8 cellular contexts compared by ENCODE assay signal in the genomic region with DNA sequence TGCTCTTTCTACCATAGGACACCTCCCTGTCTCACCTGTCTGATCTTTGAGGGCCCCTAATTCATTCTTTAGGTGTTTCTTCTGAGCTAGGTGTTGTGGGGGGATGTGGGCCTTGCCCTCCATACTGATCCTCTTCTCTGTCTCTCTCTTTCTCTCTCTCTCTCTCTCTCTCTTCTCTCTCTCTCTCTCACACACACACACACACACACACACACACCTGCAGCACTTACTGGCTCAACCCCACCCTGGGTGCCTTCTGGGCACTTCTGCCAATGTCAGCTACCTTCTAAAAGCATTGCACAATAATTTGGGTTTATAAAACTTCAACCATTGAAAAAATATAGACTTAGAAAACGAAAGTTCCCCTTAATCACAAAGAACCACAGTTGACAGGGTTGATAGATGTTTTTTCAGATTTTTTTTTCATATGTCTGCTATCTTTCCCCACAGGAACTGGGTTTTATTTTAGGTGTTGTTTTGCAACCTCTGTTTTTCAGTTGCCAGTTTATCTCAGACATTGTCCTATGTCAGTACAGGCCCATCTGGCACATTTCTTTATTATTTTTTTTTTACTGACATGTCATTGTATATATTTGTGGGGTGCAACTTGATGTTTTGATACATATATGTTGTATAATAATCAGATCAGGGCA. TPM values are rescaled to one million over a fixed set of nuclear protein-coding genes. Genes with fewer than 3 reads are reported as not detected.
DNase-seq lines count a peak whose midpoint lies in the region; ATAC-seq lines count a peak whose summit lies in the region.

No MANE protein-coding gene starts in this region.

- ATAC-seq in HG02981 (IDR thresholded peaks at IDR 0.05; ENCODE audit: unreplicated experiment) (peak; percentile 19), HG02870 (IDR thresholded peaks at IDR 0.05; ENCODE audit: unreplicated experiment) (no peak)
- peak; percentile 29 to 47 for ATAC-seq in activated naive CD4-positive, alpha-beta T cell treated with anti-CD3 and anti-CD28 coated beads, Interleukin-2, amount 50 U/mL, for 72 hours

- peaks cover 41 to 71% (median 67%) of the 10 kb centered on the region in 10 experiments for H3K4me1 ChIP-seq in BLaER1 treated with 17β-estradiol and CSF1 and Interleukin-3, amounts not matched to agents 10 nM and 100 nM
- no peaks in the 10 kb centered on the region for H3K4me1 ChIP-seq in mesendoderm (ENCODE audit: control insufficient read depth, low read depth, low read length)

- H2BK120ac ChIP-seq in mesendoderm (ENCODE audit: low read depth, low read length), result no peak overlapping the region

- no peak overlapping the region for H2BK5ac ChIP-seq in mesendoderm (ENCODE audit: low read length)

- H3K27ac Mint-ChIP-seq in activated naive CD4-positive, alpha-beta T cell treated with anti-CD3 and anti-CD28 coated beads, Interleukin-2, amount 50 U/mL, for 72 hours, result peak overlapping the region; percentile 87 to 95

- no peaks in the 10 kb centered on the region for H3K36me3 Mint-ChIP-seq in activated naive CD4-positive, alpha-beta T cell treated with anti-CD3 and anti-CD28 coated beads, Interleukin-2, amount 50 U/mL, for 72 hours

- H4K8ac ChIP-seq in mesendoderm (ENCODE audit: low read depth, low read length), result no peak overlapping the region

- peaks cover 0 to 26% (median 0%) of the 10 kb centered on the region in 11 experiments; a peak in 6 of 22 replicates for H4K20me1 ChIP-seq in BLaER1 treated with 17β-estradiol and CSF1 and Interleukin-3, amounts not matched to agents 10 nM and 100 nM

- no CpG with 5 or more reads among the region's 1 CpG for WGBS in mesendoderm (ENCODE audit: extremely low coverage, insufficient coverage, low lambda C conversion rate)

- H2AK5ac ChIP-seq in mesendoderm (ENCODE audit: low read length), result no peak overlapping the region

- H3K27ac ChIP-seq in BLaER1 treated with 17β-estradiol and CSF1 and Interleukin-3, amounts not matched to agents 10 nM and 100 nM, result peak overlapping the region in 10 of 11 experiments; percentile 29 to 96 (median 87); a peak in 20 of 22 replicates
- H3K27ac ChIP-seq in mesendoderm (ENCODE audit: low read depth, low read length), result no peak overlapping the region

- H3K18ac ChIP-seq in mesendoderm (ENCODE audit: low read length), result no peak overlapping the region

- peak overlapping the region in 3 of 10 experiments; percentile 0 to 23 (median 8); a peak in 4 of 20 replicates for H3K4me3 ChIP-seq in BLaER1 treated with 17β-estradiol and CSF1 and Interleukin-3, amounts not matched to agents 10 nM and 100 nM
- H3K4me3 ChIP-seq in mesendoderm (ENCODE audit: low read length), result no peak overlapping the region

- H3K9me3 Mint-ChIP-seq in activated naive CD4-positive, alpha-beta T cell treated with anti-CD3 and anti-CD28 coated beads, Interleukin-2, amount 50 U/mL, for 72 hours, result no peaks in the 10 kb centered on the region

- H3K4ac ChIP-seq in mesendoderm (ENCODE audit: low read depth, low read length), result no peak overlapping the region

- peak overlapping the region; percentile 43 to 82 (median 75); a peak in 20 of 22 replicates for H3K9ac ChIP-seq in BLaER1 treated with 17β-estradiol and CSF1 and Interleukin-3, amounts not matched to agents 10 nM and 100 nM
- no peak overlapping the region for H3K9ac ChIP-seq in mesendoderm (ENCODE audit: low read length)

- no peaks in the 10 kb centered on the region for H3K79me2 ChIP-seq in mesendoderm (ENCODE audit: control insufficient read depth, insufficient read depth, low read length)

- H3K9me3 ChIP-seq in BLaER1 treated with 17β-estradiol and CSF1 and Interleukin-3, amounts not matched to agents 10 nM and 100 nM (replicated peaks in 1 of 11), result peaks cover 0 to 7% (median 0%) of the 10 kb centered on the region in 11 experiments; a peak in 2 of 22 replicates

- H4K5ac ChIP-seq in mesendoderm (ENCODE audit: low read length), result no peak overlapping the region

- peak overlapping the region; percentile 52 for H3K56ac ChIP-seq in mesendoderm (ENCODE audit: low read length)

- H3K79me1 ChIP-seq in mesendoderm (ENCODE audit: low read length), result no peaks in the 10 kb centered on the region

- peaks cover 18 to 38% (median 27%) of the 10 kb centered on the region in 11 experiments; a peak in 21 of 22 replicates for H3K36me3 ChIP-seq in BLaER1 treated with 17β-estradiol and CSF1 and Interleukin-3, amounts not matched to agents 10 nM and 100 nM
- H3K36me3 ChIP-seq in mesendoderm (ENCODE audit: control insufficient read depth, insufficient read depth, low read length), result no peaks in the 10 kb centered on the region

- no peak overlapping the region for H2BK15ac ChIP-seq in mesendoderm (replicated peaks; ENCODE audit: low read depth)

- no peak for DNase-seq in activated naive CD4-positive, alpha-beta T cell treated with anti-CD3 and anti-CD28 coated beads, Interleukin-2, amount 50 U/mL, for 72 hours (ENCODE audit: low spot score in 2 of 2)
- no peak for DNase-seq in mesendoderm
- DNase-seq in retina, result no peak
- no peak for DNase-seq in SK-N-DZ (ENCODE audit: low spot score)
- no peak for DNase-seq in NCI-H2196 (lab: John Stamatoyannopoulos, UW; ENCODE audit: unreplicated experiment)

- H3K27me3 ChIP-seq in BLaER1 treated with 17β-estradiol and CSF1 and Interleukin-3, amounts not matched to agents 10 nM and 100 nM, result no peaks in the 10 kb centered on the region
- no peaks in the 10 kb centered on the region for H3K27me3 ChIP-seq in mesendoderm (ENCODE audit: insufficient read depth, low read length, poor library complexity)

- H3K23ac ChIP-seq in mesendoderm (ENCODE audit: low read length), result no peak overlapping the region

- peak overlapping the region; percentile 56 to 85 (median 72) for H3K4me2 ChIP-seq in BLaER1 treated with 17β-estradiol and CSF1 and Interleukin-3, amounts not matched to agents 10 nM and 100 nM
- H3K4me2 ChIP-seq in mesendoderm (ENCODE audit: low read length), result no peak overlapping the region

RNA-seq across cellular contexts. Expression of gene PKIG, which starts 28.1 kb away (rescaled TPM):
- total RNA-seq in activated naive CD4-positive, alpha-beta T cell treated with anti-CD3 and anti-CD28 coated beads, Interleukin-2, amount 50 U/mL, for 72 hours, result 10 to 100 TPM in 1 of 2 donors, 1 to 10 TPM in 1; 2.0 to 10.5 TPM
- 49.6 TPM for polyA plus RNA-seq in mesendoderm (2013, experiment 1 of 2)
- 50.6 TPM for polyA plus RNA-seq in mesendoderm (2013, experiment 2 of 2)
- 42.9 and 46.8 TPM in 2 replicates for polyA plus RNA-seq in SK-N-DZ (2014; cell fraction: cytosol; rRNA removed)
- 21.9 and 23.0 TPM in 2 replicates for polyA plus RNA-seq in SK-N-DZ (2014; cell fraction: nucleus; rRNA removed)

RNA-seq across cellular contexts. Expression of gene ADA, which starts 41.1 kb away (rescaled TPM):
- total RNA-seq in activated naive CD4-positive, alpha-beta T cell treated with anti-CD3 and anti-CD28 coated beads, Interleukin-2, amount 50 U/mL, for 72 hours, result 10 to 100 TPM; 33.4 to 54.9 TPM
- polyA plus RNA-seq in mesendoderm (2013, experiment 1 of 2), result 11.0 TPM
- polyA plus RNA-seq in mesendoderm (2013, experiment 2 of 2), result 10.4 TPM
- polyA plus RNA-seq in SK-N-DZ (2014; cell fraction: cytosol; rRNA removed), result 3.1 and 4.4 TPM in 2 replicates
- polyA plus RNA-seq in SK-N-DZ (2014; cell fraction: nucleus; rRNA removed), result 4.5 and 5.8 TPM in 2 replicates
